20 cellular contexts compared by ENCODE assay signal in the genomic region with DNA sequence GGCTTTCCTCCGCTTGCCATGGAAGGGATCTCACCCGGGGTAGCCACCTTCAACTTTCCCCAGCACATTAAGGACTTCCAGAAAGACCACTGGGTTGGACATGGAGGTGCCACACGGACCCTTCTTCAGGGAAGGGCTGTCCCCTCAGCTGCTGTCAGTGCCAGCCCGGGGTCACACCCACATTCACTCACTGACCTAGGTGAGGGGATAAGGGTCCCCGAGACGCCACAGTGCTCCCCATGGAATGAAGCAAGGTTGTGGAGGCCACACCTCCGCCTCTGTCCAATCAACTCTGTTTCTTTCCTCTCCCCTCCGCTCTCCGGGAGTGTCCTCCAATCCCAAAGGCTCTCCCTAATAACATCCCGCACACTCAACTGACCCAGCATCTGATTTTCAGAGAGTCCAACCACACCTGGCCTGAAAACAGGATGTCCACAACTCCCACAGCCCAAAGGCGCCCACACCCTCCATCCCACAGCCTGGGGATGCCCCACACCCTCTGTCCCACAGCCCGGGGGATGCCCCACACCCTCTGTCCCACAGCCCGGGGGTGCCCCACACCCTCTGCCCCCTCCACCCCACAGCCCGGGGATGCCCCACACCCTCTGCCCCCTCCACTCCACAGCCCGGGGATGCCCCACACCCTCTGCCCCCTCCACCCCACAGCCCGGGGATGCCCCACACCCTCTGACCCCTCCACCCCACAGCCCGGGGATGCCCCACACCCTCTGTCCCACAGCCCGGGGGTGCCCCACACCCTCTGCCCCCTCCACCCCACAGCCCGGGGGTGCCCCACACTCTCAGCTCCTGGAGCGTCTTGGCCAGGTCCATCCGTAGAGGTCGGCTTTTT. TPM values are rescaled to one million over a fixed set of nuclear protein-coding genes. Genes with fewer than 3 reads are reported as not detected.
"Had no signal": no experiment of that assay in that cellular context is flagged by ENCODE, and none has a peak within 500 bp of the region (broad histone marks: within the 10 kb centered on the region; RNA-seq: fewer than 3 reads in every experiment).

No MANE protein-coding gene starts in this region.

- H3K27ac ChIP-seq: neutrophil, parathyroid adenoma, spleen, tibial nerve, uterus had no signal

- H3K27me3 Mint-ChIP-seq: naive thymus-derived CD8-positive, alpha-beta T cell had no signal

- H3K4me3 ChIP-seq: spleen, tibial nerve, uterus had no signal

- H3K36me3 Mint-ChIP-seq: naive thymus-derived CD8-positive, alpha-beta T cell had no signal

- H3K27ac Mint-ChIP-seq: activated T-helper 17 cell treated with anti-CD3 and anti-CD28 coated beads, Interleukin-2, amount 50 U/mL, for 72 hours had no signal

- H2AFZ ChIP-seq: parathyroid adenoma had no signal

- DNase-seq: activated CD4-positive, alpha-beta T cell treated with anti-CD3 and anti-CD28 coated beads, Interleukin-2, amount 50 U/mL, for 1 hour; activated naive CD4-positive, alpha-beta T cell treated with Interleukin-2 at 50 U/mL for 16 hours; activated T-cell treated with anti-CD3 and anti-CD28 coated beads for 4 hours; aorta; cortex of kidney; mesendoderm; naive thymus-derived CD8-positive, alpha-beta T cell; SK-N-SH; spleen; stimulated activated CD4-positive, alpha-beta T cell treated with anti-CD3 and anti-CD28 coated beads, Interleukin-4, amount 100 ng/mL, for 4 hours; stimulated activated naive CD4-positive, alpha-beta T cell; T-helper 1 cell; T1000; uterus had no signal

- H3K9ac ChIP-seq: parathyroid adenoma, SK-N-SH had no signal

- H3K4me3 Mint-ChIP-seq: activated T-helper 17 cell treated with anti-CD3 and anti-CD28 coated beads, Interleukin-2, amount 50 U/mL, for 72 hours; naive thymus-derived CD8-positive, alpha-beta T cell had no signal

- H3K4me2 ChIP-seq: SK-N-SH had no signal

- H3K4me1 ChIP-seq: parathyroid adenoma, tibial nerve, uterus had no signal

- H3K36me3 ChIP-seq: neutrophil, spleen, tibial nerve, uterus had no signal

- H3K9me3 Mint-ChIP-seq: activated T-helper 17 cell treated with anti-CD3 and anti-CD28 coated beads, Interleukin-2, amount 50 U/mL, for 72 hours; naive thymus-derived CD8-positive, alpha-beta T cell had no signal

- ATAC-seq: activated CD4-positive, CD25-positive, alpha-beta regulatory T cell treated with anti-CD3 and anti-CD28 coated beads, Interleukin-2, amount 50 U/mL, for 24 hours; activated T-helper 17 cell treated with anti-CD3 and anti-CD28 coated beads, Interleukin-2, amount 50 U/mL, for 72 hours; naive thymus-derived CD8-positive, alpha-beta T cell had no signal

- H3K27me3 ChIP-seq: neutrophil, tibial nerve, uterus had no signal

- H3K9me3 ChIP-seq: neutrophil, SK-N-SH, spleen, tibial nerve, uterus had no signal

- FAIRE-seq: frontal cortex had no signal

RNA-seq across cellular contexts. Expression of gene RSPH1, which starts 19.3 kb away (rescaled TPM):
- polyA plus RNA-seq: naive thymus-derived CD8-positive, alpha-beta T cell had no signal
